In genomic region chr4:6986067-6986780, GRCh38 we compare ENCODE assay signal across 8 cellular contexts.
DNase-seq lines count a peak whose midpoint lies in the region; ATAC-seq and TF ChIP-seq lines count a peak whose summit lies in the region.

No MANE protein-coding gene starts in this region.

- peak; percentile 31 for ATAC-seq in GM18517 (IDR thresholded peaks at IDR 0.05; ENCODE audit: unreplicated experiment)
- ATAC-seq in HG03280 (IDR thresholded peaks at IDR 0.05; ENCODE audit: unreplicated experiment) = peak; percentile 20

- H3K27me3 ChIP-seq in neuron (ENCODE audit: insufficient read depth, low read length) = no peaks in the 10 kb centered on the region

- H3K9me3 ChIP-seq in neuron (ENCODE audit: low read length) = no peaks in the 10 kb centered on the region

- H3K4me1 ChIP-seq in neuron (ENCODE audit: insufficient read depth, low read length) = peaks cover 42% of the 10 kb centered on the region

- H2AFZ ChIP-seq in neuron (ENCODE audit: low read depth, low read length) = peak overlapping the region; percentile 69

- peak overlapping the region; percentile 54 for H3K4me3 ChIP-seq in AG09309 (ENCODE audit: control insufficient read depth, low read depth, low read length)
- peak overlapping the region; percentile 79 for H3K4me3 ChIP-seq in fibroblast of pulmonary artery (replicated peaks; ENCODE audit: low read depth, low read length)
- peak overlapping the region; percentile 68 for H3K4me3 ChIP-seq in neuron (ENCODE audit: low read length)

- no peaks in the 10 kb centered on the region for H3K36me3 ChIP-seq in neuron (ENCODE audit: insufficient read depth, low read length)

- peak overlapping the region; percentile 99 for H3K27ac ChIP-seq in VCaP

- TF ChIP-seq CTCF in AG09309 (IDR thresholded peaks at IDR 0.05; ENCODE audit: control insufficient read depth, insufficient read depth, low read depth, low read length, missing control alignments) (no peak), VCaP (conservative IDR thresholded peaks at IDR 0.05) (no peak), fibroblast of pulmonary artery (IDR thresholded peaks at IDR 0.05; ENCODE audit: low read length, missing control alignments) (no peak)

- DNase-seq in AG09309 (ENCODE audit: low read depth) (no peak), fibroblast of pulmonary artery (ENCODE audit: low read depth) (peak; percentile 75), GM19238 (ENCODE audit: insufficient read length, low spot score) (no peak), GOT3 (lab: John Stamatoyannopoulos, UW) (no peak)
